ENCODE assay signal across 8 cellular contexts in the genomic region with DNA sequence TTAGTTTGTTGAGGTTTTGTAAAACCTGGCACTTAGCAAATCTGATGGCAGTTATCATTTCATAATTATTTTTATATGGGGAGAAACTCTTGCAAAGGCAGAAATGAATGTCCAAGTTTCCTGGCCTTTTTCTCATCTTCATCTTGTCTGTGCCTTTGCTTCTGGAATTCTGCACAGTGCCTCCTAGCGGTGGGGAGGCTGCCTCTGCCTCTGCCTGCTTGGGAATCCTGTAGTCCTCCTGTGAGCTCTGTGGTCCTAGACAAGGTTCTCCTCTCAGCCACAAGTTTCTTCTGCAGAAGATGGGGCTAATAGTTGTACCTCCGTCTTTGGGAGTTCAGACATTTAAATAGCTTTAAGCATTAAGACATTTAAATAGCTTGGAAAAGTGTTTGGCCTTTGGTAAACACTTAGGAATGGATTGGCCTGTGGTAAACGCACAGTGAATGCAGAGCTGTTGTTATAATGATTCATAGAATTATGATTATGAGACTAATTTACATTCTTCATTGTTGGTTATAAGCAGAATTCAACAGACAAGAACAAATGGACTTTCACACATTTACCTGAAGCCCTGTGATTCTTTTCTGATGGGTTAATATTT.
A peak's percentile ranks its signal among the peaks of the same experiment; 100 is the strongest.
DNase-seq lines count a peak whose midpoint lies in the region; ATAC-seq, FAIRE-seq and TF ChIP-seq lines count a peak whose summit lies in the region.

No MANE protein-coding gene starts in this region.

- no peak overlapping the region for H3K4me3 ChIP-seq in GM12864 (ENCODE audit: low read depth, low read length)
- no peak overlapping the region for H3K4me3 ChIP-seq in NB4 (ENCODE audit: low read depth, low read length)
- no peak overlapping the region for H3K4me3 ChIP-seq in colonic mucosa

- H3K36me3 ChIP-seq in colonic mucosa = no peaks in the 10 kb centered on the region

- no peak for ATAC-seq in HG02973 (IDR thresholded peaks at IDR 0.05; ENCODE audit: unreplicated experiment)

- no peak overlapping the region for H3K4me3 Mint-ChIP-seq in neural crest cell
- H3K4me3 Mint-ChIP-seq in activated T-helper 1 cell treated with anti-CD3 and anti-CD28 coated beads, Interleukin-12 subunit alpha, Interleukin-12 subunit beta, Interleukin-2, Interleukin-4 antibody, amounts not matched to agents 30 ng/mL and 10 ng/mL and 1 ng/mL, durations not matched to agents 14 hours and 24 hours and 36 hours = no peak overlapping the region

- H3K27me3 ChIP-seq in colonic mucosa = no peaks in the 10 kb centered on the region

- no peaks in the 10 kb centered on the region for H3K27me3 Mint-ChIP-seq in neural crest cell (ENCODE audit: low read depth)
- no peaks in the 10 kb centered on the region for H3K27me3 Mint-ChIP-seq in activated T-helper 1 cell treated with anti-CD3 and anti-CD28 coated beads, Interleukin-12 subunit alpha, Interleukin-12 subunit beta, Interleukin-2, Interleukin-4 antibody, amounts not matched to agents 30 ng/mL and 10 ng/mL and 1 ng/mL, durations not matched to agents 14 hours and 24 hours and 36 hours (ENCODE audit: insufficient read depth)

- no peaks in the 10 kb centered on the region for H3K9me3 ChIP-seq in colonic mucosa

- H3K4me1 Mint-ChIP-seq in neural crest cell = peaks cover 6% of the 10 kb centered on the region
- H3K4me1 Mint-ChIP-seq in activated T-helper 1 cell treated with anti-CD3 and anti-CD28 coated beads, Interleukin-12 subunit alpha, Interleukin-12 subunit beta, Interleukin-2, Interleukin-4 antibody, amounts not matched to agents 30 ng/mL and 10 ng/mL and 1 ng/mL, durations not matched to agents 14 hours and 24 hours and 36 hours (ENCODE audit: low read depth) = peaks cover 17% of the 10 kb centered on the region

- no peak for TF ChIP-seq POLR2A in NB4 (IDR thresholded peaks at IDR 0.05; ENCODE audit: extremely low read depth, insufficient read length)

- DNase-seq in GM12864 (ENCODE audit: low read depth) (no peak), NB4 (ENCODE audit: low read depth) (peak; percentile 14), colonic mucosa (no peak), neural crest cell (ENCODE audit: low read depth, low spot score) (peak; percentile 41), CD1c-positive myeloid dendritic cell (ENCODE audit: extremely low spot score) (no peak), frontal cortex (ENCODE audit: low spot score in 2 of 2) (no peak)
- no peak for DNase-seq in activated T-helper 1 cell treated with anti-CD3 and anti-CD28 coated beads, Interleukin-12 subunit alpha, Interleukin-12 subunit beta, Interleukin-2, Interleukin-4 antibody, amounts not matched to agents 30 ng/mL and 10 ng/mL and 1 ng/mL, durations not matched to agents 14 hours and 24 hours and 36 hours (ENCODE audit: low spot score)

- no peak for FAIRE-seq in frontal cortex (lab: Jason Lieb, UNC)

- H3K9ac ChIP-seq in colonic mucosa (ENCODE audit: low read depth in 2 of 2, low read length in 2 of 2) = no peak overlapping the region

- no peak overlapping the region for H3K27ac Mint-ChIP-seq in neural crest cell (ENCODE audit: unreplicated experiment)
- no peak overlapping the region for H3K27ac Mint-ChIP-seq in activated T-helper 1 cell treated with anti-CD3 and anti-CD28 coated beads, Interleukin-12 subunit alpha, Interleukin-12 subunit beta, Interleukin-2, Interleukin-4 antibody, amounts not matched to agents 30 ng/mL and 10 ng/mL and 1 ng/mL, durations not matched to agents 14 hours and 24 hours and 36 hours

- TF ChIP-seq CTCF in GM12864 (IDR thresholded peaks at IDR 0.05; ENCODE audit: low read depth, low read length, missing control alignments) (peak; percentile 69), NB4 (IDR thresholded peaks at IDR 0.05; ENCODE audit: low read depth, low read length) (peak; percentile 40), colonic mucosa (IDR thresholded peaks at IDR 0.05) (peak; percentile 27), neural crest cell (conservative IDR thresholded peaks at IDR 0.05) (peak; percentile 58)

- no peaks in the 10 kb centered on the region for H3K9me3 Mint-ChIP-seq in neural crest cell
- H3K9me3 Mint-ChIP-seq in activated T-helper 1 cell treated with anti-CD3 and anti-CD28 coated beads, Interleukin-12 subunit alpha, Interleukin-12 subunit beta, Interleukin-2, Interleukin-4 antibody, amounts not matched to agents 30 ng/mL and 10 ng/mL and 1 ng/mL, durations not matched to agents 14 hours and 24 hours and 36 hours = no peaks in the 10 kb centered on the region

- intact Hi-C loops in colonic mucosa (cut with DNase I) = loop anchor here (5.0 kb wide), 1 partner anchor 121 kb away; no protein-coding TSS in a partner anchor
- intact Hi-C loops in activated T-helper 1 cell treated with anti-CD3 and anti-CD28 coated beads, Interleukin-12 subunit alpha, Interleukin-12 subunit beta, Interleukin-2, Interleukin-4 antibody, amounts not matched to agents 30 ng/mL and 10 ng/mL and 1 ng/mL, durations not matched to agents 14 hours and 24 hours and 36 hours (cut with micrococcal nuclease) = loop anchor here (5.0 kb wide), 1 partner anchor 139 kb away; no protein-coding TSS in a partner anchor

- H3K27ac ChIP-seq in colonic mucosa = no peak overlapping the region

- no peaks in the 10 kb centered on the region for H3K4me1 ChIP-seq in colonic mucosa

- peaks cover 17% of the 10 kb centered on the region for H3K36me3 Mint-ChIP-seq in neural crest cell (ENCODE audit: low read depth)
- peaks cover 39% of the 10 kb centered on the region for H3K36me3 Mint-ChIP-seq in activated T-helper 1 cell treated with anti-CD3 and anti-CD28 coated beads, Interleukin-12 subunit alpha, Interleukin-12 subunit beta, Interleukin-2, Interleukin-4 antibody, amounts not matched to agents 30 ng/mL and 10 ng/mL and 1 ng/mL, durations not matched to agents 14 hours and 24 hours and 36 hours (ENCODE audit: low read depth)

Comparison
In these comparisons a context has a peak if more than half of its experiments do, and no peak if none do; other contexts are left out.
1. DNase-seq: peak in NB4 (single experiment) and neural crest cell (single experiment); none in GM12864 (single experiment), colonic mucosa (single experiment), CD1c-positive myeloid dendritic cell (single experiment), activated T-helper 1 cell treated with anti-CD3 and anti-CD28 coated beads, Interleukin-12 subunit alpha, Interleukin-12 subunit beta, Interleukin-2, Interleukin-4 antibody, amounts not matched to agents 30 ng/mL and 10 ng/mL and 1 ng/mL, durations not matched to agents 14 hours and 24 hours and 36 hours (single experiment) and frontal cortex (0 of 2).
2. Peak in every context shown above with its lines, with median percentiles within 50 percentile points of each other: CTCF ChIP-seq.